In the genomic region with DNA sequence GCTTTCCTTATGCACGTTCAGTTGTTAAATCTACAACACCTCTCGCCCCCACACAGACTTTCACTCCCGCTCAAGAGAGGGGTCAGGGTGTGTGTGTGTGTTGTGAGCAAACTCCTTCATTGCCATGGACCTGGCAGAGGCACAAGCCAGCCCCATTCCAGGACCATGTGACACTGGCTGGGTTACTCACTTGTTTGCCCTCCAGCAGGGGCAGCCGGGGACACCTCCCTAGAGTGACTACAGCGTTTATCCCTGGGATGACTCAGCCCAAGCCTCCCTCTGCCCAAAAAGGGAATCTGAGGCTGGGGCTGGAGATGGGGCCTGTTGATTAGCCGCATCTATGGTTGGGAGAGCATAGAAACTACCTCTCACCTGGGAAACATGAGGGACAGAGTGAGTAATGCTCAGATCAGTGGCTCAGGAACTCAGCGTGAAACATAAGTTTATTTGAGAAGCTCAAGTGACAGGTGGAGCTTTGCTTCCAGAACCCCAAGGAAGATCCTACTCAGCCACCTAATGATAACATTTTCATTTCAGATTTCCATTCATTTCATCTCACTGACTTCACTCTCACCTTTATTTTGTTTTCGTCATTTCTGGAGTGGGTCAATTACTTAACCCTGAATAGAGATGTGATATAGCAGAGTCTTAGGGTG, we compare ENCODE assay signal across 1 cellular context.
A peak's percentile ranks its signal among the peaks of the same experiment; 100 is the strongest.
TF ChIP-seq lines count a peak whose summit lies in the region.

No MANE protein-coding gene starts in this region.

TF ChIP-seq in K562, 482 proteins besides CTCF, POLR2A, EP300 and RAD21 (continued from another document):
- TF ChIP-seq, protein P1, sequence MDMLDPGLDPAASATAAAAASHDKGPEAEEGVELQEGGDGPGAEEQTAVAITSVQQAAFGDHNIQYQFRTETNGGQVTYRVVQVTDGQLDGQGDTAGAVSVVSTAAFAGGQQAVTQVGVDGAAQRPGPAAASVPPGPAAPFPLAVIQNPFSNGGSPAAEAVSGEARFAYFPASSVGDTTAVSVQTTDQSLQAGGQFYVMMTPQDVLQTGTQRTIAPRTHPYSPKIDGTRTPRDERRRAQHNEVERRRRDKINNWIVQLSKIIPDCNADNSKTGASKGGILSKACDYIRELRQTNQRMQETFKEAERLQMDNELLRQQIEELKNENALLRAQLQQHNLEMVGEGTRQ (CRISPR knock-in tag; IDR thresholded peaks at IDR 0.05), result peak; percentile 48
- TF ChIP-seq DPF2 (IDR thresholded peaks at IDR 0.05) (peak; percentile 59; the same call in 1 of the 2 replicates), CHCHD3 (CRISPR knock-in tag; IDR thresholded peaks at IDR 0.05) (no peak), SMAD2 (IDR thresholded peaks at IDR 0.05; ENCODE audit: low read depth, low read length) (no peak), RBM25 (IDR thresholded peaks at IDR 0.05; ENCODE audit: low read depth, low read length, severe bottlenecking) (no peak), SRF (CRISPR knock-in tag; IDR thresholded peaks at IDR 0.05) (peak; percentile 79 to 92; a peak in 3 of 4 replicates), GTF2A2 (tag; IDR thresholded peaks at IDR 0.05) (no peak), POLR3G (IDR thresholded peaks at IDR 0.05; ENCODE audit: extremely low read depth, insufficient read length, insufficient replicate concordance) (no peak), PTBP1 (IDR thresholded peaks at IDR 0.05; ENCODE audit: low read depth, low read length) (no peak), JUN (IDR thresholded peaks at IDR 0.05; ENCODE audit: borderline replicate concordance, low read depth, low read length) (peak; percentile 73), JUN (CRISPR knock-in tag; IDR thresholded peaks at IDR 0.05; ENCODE audit: borderline replicate concordance) (no peak), MAFG (tag; conservative IDR thresholded peaks at IDR 0.05) (peak; percentile 88), ZNF76 (CRISPR knock-in tag; IDR thresholded peaks at IDR 0.05; ENCODE audit: borderline replicate concordance) (no peak), HDAC2 (IDR thresholded peaks at IDR 0.05) (no peak), ZBTB17 (CRISPR knock-in tag; IDR thresholded peaks at IDR 0.05) (peak; percentile 50; the same call in 1 of the 2 replicates), ZNF165 (CRISPR knock-in tag; IDR thresholded peaks at IDR 0.05; ENCODE audit: borderline replicate concordance) (no peak), ZC3H8 (IDR thresholded peaks at IDR 0.05) (no peak), FOXJ2 (tag; IDR thresholded peaks at IDR 0.05) (0 out of 2 replicates have a peak, but pooled peaks have one; percentile 37), GABPB1 (CRISPR knock-in tag; IDR thresholded peaks at IDR 0.05) (no peak), FOSL1 (tag; conservative IDR thresholded peaks at IDR 0.05) (peak; percentile 98), BDP1 (IDR thresholded peaks at IDR 0.05; ENCODE audit: insufficient read depth, insufficient read length) (no peak), SLC30A9 (CRISPR knock-in tag; IDR thresholded peaks at IDR 0.05) (no peak), ZNF75A (CRISPR knock-in tag; IDR thresholded peaks at IDR 0.05) (no peak), NCOA6 (IDR thresholded peaks at IDR 0.05) (no peak), CAMTA2 (CRISPR knock-in tag; conservative IDR thresholded peaks at IDR 0.05) (no peak), SMAD4 (CRISPR knock-in tag; conservative IDR thresholded peaks at IDR 0.05) (peak; percentile 40; the same call in 1 of the 2 replicates), PHF21A (IDR thresholded peaks at IDR 0.05; ENCODE audit: borderline replicate concordance, low read depth) (no peak), SREBF2 (CRISPR knock-in tag; IDR thresholded peaks at IDR 0.05) (no peak), SMARCA4 (IDR thresholded peaks at IDR 0.05) (peak; percentile 51; the same call in 1 of the 2 replicates), ZBED1 (IDR thresholded peaks at IDR 0.05) (no peak), SPI1 (IDR thresholded peaks at IDR 0.05; ENCODE audit: borderline replicate concordance, low read depth, low read length) (no peak), ZNF41 (CRISPR knock-in tag; conservative IDR thresholded peaks at IDR 0.05) (no peak), ZNF23 (CRISPR knock-in tag; IDR thresholded peaks at IDR 0.05) (no peak), ELF4 (CRISPR knock-in tag; IDR thresholded peaks at IDR 0.05) (no peak), SAP30 (IDR thresholded peaks at IDR 0.05; ENCODE audit: borderline replicate concordance, insufficient read depth, low read depth, low read length, poor library complexity, severe bottlenecking) (no peak), ZFP36 (IDR thresholded peaks at IDR 0.05; ENCODE audit: low read depth, low read length, partially characterized antibody) (peak; percentile 27)
- TF ChIP-seq, protein P2, sequence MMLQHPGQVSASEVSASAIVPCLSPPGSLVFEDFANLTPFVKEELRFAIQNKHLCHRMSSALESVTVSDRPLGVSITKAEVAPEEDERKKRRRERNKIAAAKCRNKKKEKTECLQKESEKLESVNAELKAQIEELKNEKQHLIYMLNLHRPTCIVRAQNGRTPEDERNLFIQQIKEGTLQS (IDR thresholded peaks at IDR 0.05), result peak; percentile 82
- TF ChIP-seq, protein P2 (CRISPR knock-in tag; conservative IDR thresholded peaks at IDR 0.05), result no peak
- TF ChIP-seq, protein P3, sequence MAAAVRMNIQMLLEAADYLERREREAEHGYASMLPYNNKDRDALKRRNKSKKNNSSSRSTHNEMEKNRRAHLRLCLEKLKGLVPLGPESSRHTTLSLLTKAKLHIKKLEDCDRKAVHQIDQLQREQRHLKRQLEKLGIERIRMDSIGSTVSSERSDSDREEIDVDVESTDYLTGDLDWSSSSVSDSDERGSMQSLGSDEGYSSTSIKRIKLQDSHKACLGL (CRISPR knock-in tag; IDR thresholded peaks at IDR 0.05; ENCODE audit: borderline replicate concordance, poor library complexity, severe bottlenecking), result no peak
- TF ChIP-seq, protein P4, sequence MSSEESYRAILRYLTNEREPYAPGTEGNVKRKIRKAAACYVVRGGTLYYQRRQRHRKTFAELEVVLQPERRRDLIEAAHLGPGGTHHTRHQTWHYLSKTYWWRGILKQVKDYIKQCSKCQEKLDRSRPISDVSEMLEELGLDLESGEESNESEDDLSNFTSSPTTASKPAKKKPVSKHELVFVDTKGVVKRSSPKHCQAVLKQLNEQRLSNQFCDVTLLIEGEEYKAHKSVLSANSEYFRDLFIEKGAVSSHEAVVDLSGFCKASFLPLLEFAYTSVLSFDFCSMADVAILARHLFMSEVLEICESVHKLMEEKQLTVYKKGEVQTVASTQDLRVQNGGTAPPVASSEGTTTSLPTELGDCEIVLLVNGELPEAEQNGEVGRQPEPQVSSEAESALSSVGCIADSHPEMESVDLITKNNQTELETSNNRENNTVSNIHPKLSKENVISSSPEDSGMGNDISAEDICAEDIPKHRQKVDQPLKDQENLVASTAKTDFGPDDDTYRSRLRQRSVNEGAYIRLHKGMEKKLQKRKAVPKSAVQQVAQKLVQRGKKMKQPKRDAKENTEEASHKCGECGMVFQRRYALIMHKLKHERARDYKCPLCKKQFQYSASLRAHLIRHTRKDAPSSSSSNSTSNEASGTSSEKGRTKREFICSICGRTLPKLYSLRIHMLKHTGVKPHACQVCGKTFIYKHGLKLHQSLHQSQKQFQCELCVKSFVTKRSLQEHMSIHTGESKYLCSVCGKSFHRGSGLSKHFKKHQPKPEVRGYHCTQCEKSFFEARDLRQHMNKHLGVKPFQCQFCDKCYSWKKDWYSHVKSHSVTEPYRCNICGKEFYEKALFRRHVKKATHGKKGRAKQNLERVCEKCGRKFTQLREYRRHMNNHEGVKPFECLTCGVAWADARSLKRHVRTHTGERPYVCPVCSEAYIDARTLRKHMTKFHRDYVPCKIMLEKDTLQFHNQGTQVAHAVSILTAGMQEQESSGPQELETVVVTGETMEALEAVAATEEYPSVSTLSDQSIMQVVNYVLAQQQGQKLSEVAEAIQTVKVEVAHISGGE (CRISPR knock-in tag; IDR thresholded peaks at IDR 0.05), result no peak; a peak in 1 of 6 replicates
- TF ChIP-seq, protein P5, sequence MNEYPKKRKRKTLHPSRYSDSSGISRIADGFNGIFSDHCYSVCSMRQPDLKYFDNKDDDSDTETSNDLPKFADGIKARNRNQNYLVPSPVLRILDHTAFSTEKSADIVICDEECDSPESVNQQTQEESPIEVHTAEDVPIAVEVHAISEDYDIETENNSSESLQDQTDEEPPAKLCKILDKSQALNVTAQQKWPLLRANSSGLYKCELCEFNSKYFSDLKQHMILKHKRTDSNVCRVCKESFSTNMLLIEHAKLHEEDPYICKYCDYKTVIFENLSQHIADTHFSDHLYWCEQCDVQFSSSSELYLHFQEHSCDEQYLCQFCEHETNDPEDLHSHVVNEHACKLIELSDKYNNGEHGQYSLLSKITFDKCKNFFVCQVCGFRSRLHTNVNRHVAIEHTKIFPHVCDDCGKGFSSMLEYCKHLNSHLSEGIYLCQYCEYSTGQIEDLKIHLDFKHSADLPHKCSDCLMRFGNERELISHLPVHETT (CRISPR knock-in tag; conservative IDR thresholded peaks at IDR 0.05 in 1 of 2, IDR thresholded peaks at IDR 0.05 in 1 of 2), result 0 out of 4 replicates have a peak, but pooled peaks of 1 of the 2 experiments have one; percentile 61
- TF ChIP-seq, protein P6, sequence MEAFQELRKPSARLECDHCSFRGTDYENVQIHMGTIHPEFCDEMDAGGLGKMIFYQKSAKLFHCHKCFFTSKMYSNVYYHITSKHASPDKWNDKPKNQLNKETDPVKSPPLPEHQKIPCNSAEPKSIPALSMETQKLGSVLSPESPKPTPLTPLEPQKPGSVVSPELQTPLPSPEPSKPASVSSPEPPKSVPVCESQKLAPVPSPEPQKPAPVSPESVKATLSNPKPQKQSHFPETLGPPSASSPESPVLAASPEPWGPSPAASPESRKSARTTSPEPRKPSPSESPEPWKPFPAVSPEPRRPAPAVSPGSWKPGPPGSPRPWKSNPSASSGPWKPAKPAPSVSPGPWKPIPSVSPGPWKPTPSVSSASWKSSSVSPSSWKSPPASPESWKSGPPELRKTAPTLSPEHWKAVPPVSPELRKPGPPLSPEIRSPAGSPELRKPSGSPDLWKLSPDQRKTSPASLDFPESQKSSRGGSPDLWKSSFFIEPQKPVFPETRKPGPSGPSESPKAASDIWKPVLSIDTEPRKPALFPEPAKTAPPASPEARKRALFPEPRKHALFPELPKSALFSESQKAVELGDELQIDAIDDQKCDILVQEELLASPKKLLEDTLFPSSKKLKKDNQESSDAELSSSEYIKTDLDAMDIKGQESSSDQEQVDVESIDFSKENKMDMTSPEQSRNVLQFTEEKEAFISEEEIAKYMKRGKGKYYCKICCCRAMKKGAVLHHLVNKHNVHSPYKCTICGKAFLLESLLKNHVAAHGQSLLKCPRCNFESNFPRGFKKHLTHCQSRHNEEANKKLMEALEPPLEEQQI (IDR thresholded peaks at IDR 0.05), result no peak
- TF ChIP-seq, protein P7, sequence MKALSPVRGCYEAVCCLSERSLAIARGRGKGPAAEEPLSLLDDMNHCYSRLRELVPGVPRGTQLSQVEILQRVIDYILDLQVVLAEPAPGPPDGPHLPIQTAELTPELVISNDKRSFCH (CRISPR knock-in tag; IDR thresholded peaks at IDR 0.05), result no peak
- TF ChIP-seq, protein P7 (tag; IDR thresholded peaks at IDR 0.05), result no peak
